ENCODE assay signal across 22 cellular contexts in genomic region chr3:70977712-70978111, GRCh38.
DNase-seq lines count a peak whose midpoint lies in the region; ATAC-seq and TF ChIP-seq lines count a peak whose summit lies in the region.
"Had no signal": no experiment of that assay in that cellular context is flagged by ENCODE, and none has a peak within 500 bp of the region (broad histone marks: within the 10 kb centered on the region; RNA-seq: fewer than 3 reads in every experiment).

No MANE protein-coding gene starts in this region.

- ATAC-seq in HG02588 (IDR thresholded peaks at IDR 0.05; ENCODE audit: unreplicated experiment) = no peak

- H3K27ac Mint-ChIP-seq in activated T-cell treated with anti-CD3 and anti-CD28 coated beads, Interleukin-2, amount 50 U/mL, for 24 hours = peak overlapping the region; percentile 31
- H3K27ac Mint-ChIP-seq in IgD-negative memory B cell (peak overlapping the region in 2 of 3 donors; percentile 25 to 85), progenitor cell of endocrine pancreas (peak overlapping the region; percentile 67)

- H3K27ac ChIP-seq in esophagus muscularis mucosa (replicated peaks in 1 of 4) = peak overlapping the region in 3 of 4 donors; percentile 13 to 83 (median 47)
- H3K27ac ChIP-seq in testis = no peak overlapping the region
- H3K27ac ChIP-seq: RWPE1 had no signal

- intact Hi-C loops in esophagus muscularis mucosa (cut with DNase I) (no loop called here), testis (cut with DNase I; ENCODE audit: low total_unique reads) (no loop called here)

- no peak for TF ChIP-seq POLR2A in esophagus muscularis mucosa (IDR thresholded peaks at IDR 0.05; ENCODE audit: low read depth)
- no peak for TF ChIP-seq POLR2A in testis (IDR thresholded peaks at IDR 0.05)

- no peak overlapping the region for H3K4me3 Mint-ChIP-seq in activated T-cell treated with anti-CD3 and anti-CD28 coated beads, Interleukin-2, amount 50 U/mL, for 24 hours
- H3K4me3 Mint-ChIP-seq in IgD-negative memory B cell (no peak overlapping the region), progenitor cell of endocrine pancreas (ENCODE audit: low read depth) (no peak overlapping the region)

- no peaks in the 10 kb centered on the region for H3K27me3 Mint-ChIP-seq in activated T-cell treated with anti-CD3 and anti-CD28 coated beads, Interleukin-2, amount 50 U/mL, for 24 hours
- H3K27me3 Mint-ChIP-seq in IgD-negative memory B cell (no peaks in the 10 kb centered on the region), progenitor cell of endocrine pancreas (no peaks in the 10 kb centered on the region)

- H3K4me1 Mint-ChIP-seq in activated T-cell treated with anti-CD3 and anti-CD28 coated beads, Interleukin-2, amount 50 U/mL, for 24 hours (ENCODE audit: low read depth) = peaks cover 67% of the 10 kb centered on the region
- H3K4me1 Mint-ChIP-seq in IgD-negative memory B cell (peaks cover 0 to 29% (median 17%) of the 10 kb centered on the region in 3 donors), progenitor cell of endocrine pancreas (ENCODE audit: low read depth) (peaks cover 32% of the 10 kb centered on the region)

- TF ChIP-seq CTCF in esophagus muscularis mucosa (IDR thresholded peaks at IDR 0.05) (no peak), progenitor cell of endocrine pancreas (IDR thresholded peaks at IDR 0.05; ENCODE audit: unreplicated experiment) (no peak), testis (IDR thresholded peaks at IDR 0.05) (no peak)

- no peak for DNase-seq in activated T-cell treated with anti-CD3 and anti-CD28 coated beads, Interleukin-2, amount 50 U/mL, for 24 hours
- no peak for DNase-seq in activated T-cell treated with anti-CD3 and anti-CD28 coated beads, Interleukin-2, amount 50 U/mL, for 1 hour
- DNase-seq in esophagus muscularis mucosa (ENCODE audit: extremely low spot score) = no peak
- no peak for DNase-seq in progenitor cell of endocrine pancreas (ENCODE audit: low spot score, unreplicated experiment)
- DNase-seq in NCI-H226 = no peak
- no peak for DNase-seq in testis
- DNase-seq: 8988T; C1 segment of cervical spinal cord; H7; KBM-7; MM.1S; NCI-H1092; NCI-H1436; NCI-H187 treated with DMSO at 0.1 percent for 48 hours; NCI-H2107; NCI-H510A treated with DMSO at 0.1 percent for 48 hours; NCI-H774; NK-92 treated with Interleukin-12 subunit alpha and Interleukin-12 subunit beta, amount 100 ng/mL, for 24 hours; SHP77 treated with DMSO at 0.1 percent for 48 hours had no signal

- peaks cover 29 to 60% (median 47%) of the 10 kb centered on the region in 4 donors for H3K36me3 ChIP-seq in esophagus muscularis mucosa
- H3K36me3 ChIP-seq in testis (ENCODE audit: low read depth, missing control alignments) = no peaks in the 10 kb centered on the region

- H3K4me1 ChIP-seq in esophagus muscularis mucosa = peaks cover 28 to 72% (median 57%) of the 10 kb centered on the region in 4 donors
- peaks cover under 1% of the 10 kb centered on the region for H3K4me1 ChIP-seq in testis

- no peak overlapping the region for H3K4me3 ChIP-seq in esophagus muscularis mucosa
- H3K4me3 ChIP-seq in testis = no peak overlapping the region

- TF ChIP-seq EP300 in esophagus muscularis mucosa (IDR thresholded peaks at IDR 0.05) = no peak

- H3K9me3 Mint-ChIP-seq in activated T-cell treated with anti-CD3 and anti-CD28 coated beads, Interleukin-2, amount 50 U/mL, for 24 hours = no peaks in the 10 kb centered on the region
- H3K9me3 Mint-ChIP-seq in IgD-negative memory B cell = no peaks in the 10 kb centered on the region
- H3K9me3 Mint-ChIP-seq in progenitor cell of endocrine pancreas (ENCODE audit: low read depth) = no peaks in the 10 kb centered on the region

- H3K36me3 Mint-ChIP-seq in activated T-cell treated with anti-CD3 and anti-CD28 coated beads, Interleukin-2, amount 50 U/mL, for 24 hours (ENCODE audit: low read depth) = peaks cover 97% of the 10 kb centered on the region
- H3K36me3 Mint-ChIP-seq in IgD-negative memory B cell (peaks cover 16% of the 10 kb centered on the region), progenitor cell of endocrine pancreas (ENCODE audit: insufficient read depth) (peaks cover 48% of the 10 kb centered on the region)

- H3K9me3 ChIP-seq in esophagus muscularis mucosa (no peaks in the 10 kb centered on the region), testis (no peaks in the 10 kb centered on the region)

- 94% methylated on average over 13 of the region's 13 CpGs for WGBS in esophagus muscularis mucosa
- 93 to 95% methylated on average over 13 of the region's 13 CpGs for WGBS in testis, 2 donors

- H3K27me3 ChIP-seq in esophagus muscularis mucosa = no peaks in the 10 kb centered on the region
- H3K27me3 ChIP-seq in testis = no peaks in the 10 kb centered on the region

Comparison
In these comparisons a context has a peak if more than half of its experiments do, and no peak if none do; other contexts are left out.
1. H3K27ac ChIP-seq: peak in esophagus muscularis mucosa (3 of 4); none in testis (0 of 2).
2. Peak in every context shown above with its lines, with median percentiles within 50 percentile points of each other: H3K27ac Mint-ChIP-seq.